In genomic region chr12:34033628-34034296, GRCh38 we compare ENCODE assay signal across 8 cellular contexts. TPM values are rescaled to one million over a fixed set of nuclear protein-coding genes. Genes with fewer than 3 reads are reported as not detected.
DNase-seq lines count a peak whose midpoint lies in the region; ATAC-seq and TF ChIP-seq lines count a peak whose summit lies in the region.

No MANE protein-coding gene starts in this region.

- no peaks in the 10 kb centered on the region for H3F3A ChIP-seq in SK-N-SH (replicated peaks; ENCODE audit: insufficient read depth)

- H3K4me2 ChIP-seq in SK-N-SH = no peak overlapping the region

- TF ChIP-seq EP300 in SK-N-SH (IDR thresholded peaks at IDR 0.05; ENCODE audit: borderline replicate concordance in 1 of 2, low read depth in 1 of 2, low read length in 1 of 2) = no peak

- H3K9ac ChIP-seq in SK-N-SH (no peak overlapping the region), NT2/D1 (ENCODE audit: insufficient read length, low read depth) (no peak overlapping the region)

- H3K4me3 ChIP-seq in SK-N-SH (ENCODE audit: low read depth in 2 of 2, low read length in 1 of 2) (no peak overlapping the region), NT2/D1 (ENCODE audit: insufficient read length, low read depth) (no peak overlapping the region), spleen (no peak overlapping the region)

- 0 out of 2 replicates have a peak overlapping the region, but pooled peaks have one; percentile 51 for H2AFZ ChIP-seq in SK-N-SH (ENCODE audit: low read depth)

- H4K20me1 ChIP-seq in SK-N-SH (ENCODE audit: insufficient read depth) = no peaks in the 10 kb centered on the region

- POLR2A ChIA-PET in SK-N-SH (lab: Yijun Ruan, JAX) = no interaction called here

- no peaks in the 10 kb centered on the region for H3K9me2 ChIP-seq in SK-N-SH

- peaks cover 0 to 6% of the 10 kb centered on the region in 2 experiments for H3K36me3 ChIP-seq in SK-N-SH (replicated peaks in 1 of 2; ENCODE audit: control insufficient read depth in 1 of 2, insufficient read depth in 2 of 2, low read length in 1 of 2)
- no peaks in the 10 kb centered on the region for H3K36me3 ChIP-seq in NT2/D1 (ENCODE audit: insufficient read depth, insufficient read length, low read length)
- H3K36me3 ChIP-seq in spleen = peaks cover 0 to 2% (median 0%) of the 10 kb centered on the region in 6 donors

- H3K27ac ChIP-seq in SK-N-SH (ENCODE audit: low read depth in 2 of 2, low read length in 1 of 2) = no peak overlapping the region
- H3K27ac ChIP-seq in spleen = no peak overlapping the region

- no peaks in the 10 kb centered on the region for H3K79me2 ChIP-seq in SK-N-SH (ENCODE audit: insufficient read depth)

- DNase-seq in SK-N-SH = peak; percentile 4
- DNase-seq in NT2/D1 (ENCODE audit: low read depth, low spot score) = peak; percentile 47
- peak; percentile 57 to 71 for DNase-seq in erythroblast (lab: John Stamatoyannopoulos, UW)
- DNase-seq in spleen = no peak
- DNase-seq in NCI-H187 (lab: John Stamatoyannopoulos, UW) = no peak
- DNase-seq in islet precursor cell = no peak
- no peak for DNase-seq in stimulated activated CD4-positive, alpha-beta T cell treated with anti-CD3 and anti-CD28 coated beads, Interleukin-4, amount 100 ng/mL, for 24 hours

- TF ChIP-seq RAD21 in SK-N-SH (IDR thresholded peaks at IDR 0.05; ENCODE audit: low read length) = peak; percentile 24; the same call in 1 of the 2 replicates

- CTCF ChIA-PET in SK-N-SH (lab: Yijun Ruan, JAX) = interaction anchor here (0.8 kb wide), 1 partner anchor 1115 kb away, joined by 3 read pairs; no protein-coding TSS in a partner anchor

- H3K4me1 ChIP-seq in SK-N-SH (ENCODE audit: control insufficient read depth in 1 of 2, insufficient read depth in 2 of 2, low read depth in 1 of 2, low read length in 1 of 2) (no peaks in the 10 kb centered on the region), NT2/D1 (ENCODE audit: insufficient read depth, insufficient read length) (no peaks in the 10 kb centered on the region), spleen (no peaks in the 10 kb centered on the region)

- intact Hi-C loops in spleen (cut with DNase I; ENCODE audit: low total_unique reads) = no loop called here

- peak; percentile 60 for TF ChIP-seq CTCF in SK-N-SH (IDR thresholded peaks at IDR 0.05)
- peak in 8 of 11 experiments; percentile 16 to 60 (median 48) for TF ChIP-seq CTCF in spleen (IDR thresholded peaks at IDR 0.05 in 8 of 11, conservative IDR thresholded peaks at IDR 0.05 in 3 of 11)

- H3K9me3 ChIP-seq in SK-N-SH (no peaks in the 10 kb centered on the region), NT2/D1 (ENCODE audit: insufficient read depth, low read length) (no peaks in the 10 kb centered on the region), spleen (no peaks in the 10 kb centered on the region)

- ATAC-seq in SK-N-SH treated with all-trans-retinoic acid at 6 μM for 48 hours = no peak; the same call in 2 of the 3 replicates

- H3K27me3 ChIP-seq in SK-N-SH (ENCODE audit: insufficient read depth) (no peaks in the 10 kb centered on the region), NT2/D1 (ENCODE audit: insufficient read depth, insufficient read length) (no peaks in the 10 kb centered on the region), spleen (replicated peaks in 1 of 7) (no peaks in the 10 kb centered on the region)

- TF ChIP-seq POLR2A in erythroblast (IDR thresholded peaks at IDR 0.05; ENCODE audit: low read length) = no peak
- no peak for TF ChIP-seq POLR2A in spleen (IDR thresholded peaks at IDR 0.05)

- 53% methylated on average over 1 of the region's 1 CpG for WGBS in SK-N-SH (ENCODE audit: low lambda C conversion rate)
- 16 to 26% (median 25%) methylated on average over 1 of the region's 1 CpG for WGBS in spleen, 5 donors

TF ChIP-seq in SK-N-SH, 30 proteins besides CTCF, POLR2A, EP300 and RAD21 (continues in another document):
- TF ChIP-seq NFIC (IDR thresholded peaks at IDR 0.05; ENCODE audit: borderline replicate concordance) (no peak), SMC3 (IDR thresholded peaks at IDR 0.05; ENCODE audit: low read depth, low read length) (no peak), GABPA (IDR thresholded peaks at IDR 0.05; ENCODE audit: low read depth) (no peak), FOXJ3 (CRISPR knock-in tag; IDR thresholded peaks at IDR 0.05) (no peak), FOSL2 (IDR thresholded peaks at IDR 0.05; ENCODE audit: borderline replicate concordance, low read depth) (no peak)
- TF ChIP-seq, protein P1, sequence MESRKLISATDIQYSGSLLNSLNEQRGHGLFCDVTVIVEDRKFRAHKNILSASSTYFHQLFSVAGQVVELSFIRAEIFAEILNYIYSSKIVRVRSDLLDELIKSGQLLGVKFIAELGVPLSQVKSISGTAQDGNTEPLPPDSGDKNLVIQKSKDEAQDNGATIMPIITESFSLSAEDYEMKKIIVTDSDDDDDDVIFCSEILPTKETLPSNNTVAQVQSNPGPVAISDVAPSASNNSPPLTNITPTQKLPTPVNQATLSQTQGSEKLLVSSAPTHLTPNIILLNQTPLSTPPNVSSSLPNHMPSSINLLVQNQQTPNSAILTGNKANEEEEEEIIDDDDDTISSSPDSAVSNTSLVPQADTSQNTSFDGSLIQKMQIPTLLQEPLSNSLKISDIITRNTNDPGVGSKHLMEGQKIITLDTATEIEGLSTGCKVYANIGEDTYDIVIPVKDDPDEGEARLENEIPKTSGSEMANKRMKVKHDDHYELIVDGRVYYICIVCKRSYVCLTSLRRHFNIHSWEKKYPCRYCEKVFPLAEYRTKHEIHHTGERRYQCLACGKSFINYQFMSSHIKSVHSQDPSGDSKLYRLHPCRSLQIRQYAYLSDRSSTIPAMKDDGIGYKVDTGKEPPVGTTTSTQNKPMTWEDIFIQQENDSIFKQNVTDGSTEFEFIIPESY (IDR thresholded peaks at IDR 0.05; ENCODE audit: borderline replicate concordance, low read depth) = no peak
- TF ChIP-seq, protein P2, sequence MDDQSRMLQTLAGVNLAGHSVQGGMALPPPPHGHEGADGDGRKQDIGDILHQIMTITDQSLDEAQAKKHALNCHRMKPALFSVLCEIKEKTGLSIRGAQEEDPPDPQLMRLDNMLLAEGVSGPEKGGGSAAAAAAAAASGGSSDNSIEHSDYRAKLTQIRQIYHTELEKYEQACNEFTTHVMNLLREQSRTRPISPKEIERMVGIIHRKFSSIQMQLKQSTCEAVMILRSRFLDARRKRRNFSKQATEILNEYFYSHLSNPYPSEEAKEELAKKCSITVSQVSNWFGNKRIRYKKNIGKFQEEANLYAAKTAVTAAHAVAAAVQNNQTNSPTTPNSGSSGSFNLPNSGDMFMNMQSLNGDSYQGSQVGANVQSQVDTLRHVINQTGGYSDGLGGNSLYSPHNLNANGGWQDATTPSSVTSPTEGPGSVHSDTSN (IDR thresholded peaks at IDR 0.05) = no peak

TF ChIP-seq in SK-N-SH treated with all-trans-retinoic acid at 6 μM for 48 hours, 23 proteins besides CTCF, POLR2A, EP300 and RAD21:
- TF ChIP-seq ZFP3 (CRISPR knock-in tag; IDR thresholded peaks at IDR 0.05) (no peak), ZC3H10 (CRISPR knock-in tag; IDR thresholded peaks at IDR 0.05) (no peak), ESRRG (CRISPR knock-in tag; IDR thresholded peaks at IDR 0.05) (no peak), ZNF565 (CRISPR knock-in tag; conservative IDR thresholded peaks at IDR 0.05; ENCODE audit: low read depth) (no peak), ZNF8 (CRISPR knock-in tag; IDR thresholded peaks at IDR 0.05) (no peak), RARB (CRISPR knock-in tag; IDR thresholded peaks at IDR 0.05) (no peak), ZNF70 (CRISPR knock-in tag; IDR thresholded peaks at IDR 0.05) (no peak), CSDC2 (CRISPR knock-in tag; IDR thresholded peaks at IDR 0.05) (no peak)
- TF ChIP-seq, protein P3, sequence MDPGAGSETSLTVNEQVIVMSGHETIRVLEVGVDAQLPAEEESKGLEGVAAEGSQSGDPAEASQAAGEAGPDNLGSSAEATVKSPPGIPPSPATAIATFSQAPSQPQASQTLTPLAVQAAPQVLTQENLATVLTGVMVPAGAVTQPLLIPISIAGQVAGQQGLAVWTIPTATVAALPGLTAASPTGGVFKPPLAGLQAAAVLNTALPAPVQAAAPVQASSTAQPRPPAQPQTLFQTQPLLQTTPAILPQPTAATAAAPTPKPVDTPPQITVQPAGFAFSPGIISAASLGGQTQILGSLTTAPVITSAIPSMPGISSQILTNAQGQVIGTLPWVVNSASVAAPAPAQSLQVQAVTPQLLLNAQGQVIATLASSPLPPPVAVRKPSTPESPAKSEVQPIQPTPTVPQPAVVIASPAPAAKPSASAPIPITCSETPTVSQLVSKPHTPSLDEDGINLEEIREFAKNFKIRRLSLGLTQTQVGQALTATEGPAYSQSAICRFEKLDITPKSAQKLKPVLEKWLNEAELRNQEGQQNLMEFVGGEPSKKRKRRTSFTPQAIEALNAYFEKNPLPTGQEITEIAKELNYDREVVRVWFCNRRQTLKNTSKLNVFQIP (CRISPR knock-in tag; IDR thresholded peaks at IDR 0.05; ENCODE audit: borderline replicate concordance, low read depth) = no peak

RNA-seq across cellular contexts. Expression of gene ALG10, which starts 11.5 kb away (rescaled TPM):
- polyA plus RNA-seq in SK-N-SH (2012; rRNA removed) = 2.3 and 2.8 TPM in 2 replicates
- polyA plus RNA-seq in SK-N-SH (2012; cell fraction: cytosol; rRNA removed) = 1.9 and 2.5 TPM in 2 replicates
- polyA plus RNA-seq in SK-N-SH (2012; cell fraction: nucleus; rRNA removed) = 1.1 and 3.0 TPM in 2 replicates
- 10 to 100 TPM; 10.9 to 23.8 (median 14.8) TPM for total RNA-seq in spleen
- 1 to 10 TPM in 2 of 3 donors, under 1 TPM in 1; 0.46 to 1.2 (median 1.1) TPM for polyA plus RNA-seq in spleen

Comparison
In these comparisons a context has a peak if more than half of its experiments do, and no peak if none do; other contexts are left out.
1. DNase-seq: peak in SK-N-SH (single experiment), NT2/D1 (single experiment) and erythroblast (2 of 2); none in spleen (single experiment), NCI-H187 (0 of 2), islet precursor cell (single experiment) and stimulated activated CD4-positive, alpha-beta T cell treated with anti-CD3 and anti-CD28 coated beads, Interleukin-4, amount 100 ng/mL, for 24 hours (single experiment).